Comparison of ENCODE assay signal across 2 cellular contexts in genomic region chr3:133600682-133601081, GRCh38.
TF ChIP-seq lines count a peak whose summit lies in the region.

No MANE protein-coding gene starts in this region.

TF ChIP-seq in A549, 52 proteins besides CTCF, POLR2A, EP300 and RAD21 (continued from another document):
- TF ChIP-seq MAFK (IDR thresholded peaks at IDR 0.05; ENCODE audit: partially characterized antibody) (peak; percentile 60), JUN (IDR thresholded peaks at IDR 0.05) (no peak), EHMT2 (IDR thresholded peaks at IDR 0.05; ENCODE audit: low read depth) (no peak), CBX8 (IDR thresholded peaks at IDR 0.05) (no peak), HDAC2 (IDR thresholded peaks at IDR 0.05) (no peak), RCOR1 (IDR thresholded peaks at IDR 0.05; ENCODE audit: low read depth, low read length) (no peak)

TF ChIP-seq in K562, 482 proteins besides CTCF, POLR2A, EP300 and RAD21:
- TF ChIP-seq MAFG (tag; conservative IDR thresholded peaks at IDR 0.05) (peak; percentile 31), C11orf30 (IDR thresholded peaks at IDR 0.05; ENCODE audit: low read depth) (peak; percentile 72), MXI1 (IDR thresholded peaks at IDR 0.05; ENCODE audit: low read depth, low read length) (no peak), MAFF (IDR thresholded peaks at IDR 0.05; ENCODE audit: low read length) (0 out of 2 replicates have a peak, but pooled peaks have one; percentile 18), ZNF316 (IDR thresholded peaks at IDR 0.05) (peak; percentile 78)
